ENCODE assay signal across 27 cellular contexts in the genomic region with DNA sequence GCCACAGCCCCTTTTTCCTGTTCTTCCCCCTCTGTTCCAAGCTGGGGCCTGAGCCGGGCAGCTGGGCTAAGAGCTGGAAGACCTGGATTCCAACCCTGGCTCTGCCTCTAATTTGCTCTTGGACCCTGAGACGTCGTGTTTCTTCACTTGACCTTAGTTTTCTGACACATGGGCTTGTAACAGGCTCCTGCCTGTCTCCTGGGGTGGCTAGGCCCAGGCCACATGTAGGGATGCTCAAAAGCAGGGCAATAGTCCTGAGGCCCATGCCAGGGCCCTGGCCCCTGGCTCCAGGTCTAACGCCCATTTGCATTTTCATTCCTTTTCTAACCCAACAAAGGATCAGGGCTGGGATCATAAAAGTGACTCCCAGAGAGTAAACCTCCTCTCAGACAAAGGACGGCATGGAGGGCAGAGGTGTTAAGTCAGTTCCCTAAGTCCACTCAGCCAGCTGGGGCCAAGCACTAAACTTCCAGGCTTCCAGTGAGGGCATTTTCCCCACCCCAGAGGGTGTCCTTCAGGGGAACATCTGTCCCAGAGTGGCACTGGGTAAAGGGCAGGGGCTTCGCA.
"Had no signal": no experiment of that assay in that cellular context is flagged by ENCODE, and none has a peak within 500 bp of the region (broad histone marks: within the 10 kb centered on the region; RNA-seq: fewer than 3 reads in every experiment).

No MANE protein-coding gene starts in this region.

- H3K9me3 Mint-ChIP-seq: activated naive CD4-positive, alpha-beta T cell treated with anti-CD3 and anti-CD28 coated beads, Interleukin-2, amount 50 U/mL, for 72 hours; activated T-helper 2 cell treated with anti-CD3 and anti-CD28 coated beads, Interferon-gamma antibody, Interleukin-2, Interleukin-4, amounts not matched to agents 10 μg/mL and 5 μg/mL and 100 μg/mL, durations not matched to agents 14 hours and 24 hours and 36 hours; naive thymus-derived CD8-positive, alpha-beta T cell; stimulated activated naive CD8-positive, alpha-beta T cell treated with anti-CD3 and anti-CD28 coated beads, Interleukin-15, Interleukin-2, amounts not matched to agents 100 ng/mL and 50 ng/mL, for 24 hours; T-helper 2 cell treated with Interferon-gamma antibody and Interleukin-4, amounts not matched to agents 5 μg/mL and 100 μg/mL, for 36 hours had no signal

- H3K4me1 ChIP-seq: breast epithelium, pancreas had no signal

- H3K4me3 ChIP-seq: breast epithelium, esophagus squamous epithelium, heart right ventricle, lower lobe of right lung, pancreas, psoas muscle, right atrium auricular region, smooth muscle cell, thoracic aorta had no signal

- H3K27me3 Mint-ChIP-seq: activated CD4-positive, alpha-beta T cell treated with anti-CD3 and anti-CD28 coated beads for 36 hours; naive thymus-derived CD8-positive, alpha-beta T cell had no signal

- ATAC-seq: activated CD4-positive, alpha-beta T cell treated with anti-CD3 and anti-CD28 coated beads for 36 hours; activated naive CD4-positive, alpha-beta T cell treated with anti-CD3 and anti-CD28 coated beads, Interleukin-2, amount 50 U/mL, for 72 hours; heart right ventricle; left lobe of liver; lower lobe of right lung; naive thymus-derived CD8-positive, alpha-beta T cell; pancreas; psoas muscle had no signal

- H3K27ac ChIP-seq: breast epithelium, epithelial cell of prostate, esophagus squamous epithelium, heart right ventricle, lower lobe of right lung, pancreas, psoas muscle, right atrium auricular region, thoracic aorta had no signal

- H3K9me3 ChIP-seq: breast epithelium, esophagus squamous epithelium, heart right ventricle, lower lobe of right lung, pancreas, psoas muscle, right atrium auricular region, thoracic aorta had no signal

- H3K4me3 Mint-ChIP-seq: activated CD4-positive, alpha-beta T cell treated with anti-CD3 and anti-CD28 coated beads for 36 hours; naive thymus-derived CD8-positive, alpha-beta T cell; stimulated activated naive CD8-positive, alpha-beta T cell treated with anti-CD3 and anti-CD28 coated beads, Interleukin-15, Interleukin-2, amounts not matched to agents 100 ng/mL and 50 ng/mL, for 24 hours; T-helper 2 cell treated with Interferon-gamma antibody and Interleukin-4, amounts not matched to agents 5 μg/mL and 100 μg/mL, for 36 hours had no signal

- H3K36me3 ChIP-seq: breast epithelium, esophagus squamous epithelium, heart right ventricle, lower lobe of right lung, pancreas, right atrium auricular region, thoracic aorta had no signal

- H3K36me3 Mint-ChIP-seq: activated naive CD4-positive, alpha-beta T cell treated with anti-CD3 and anti-CD28 coated beads, Interleukin-2, amount 50 U/mL, for 72 hours; naive thymus-derived CD8-positive, alpha-beta T cell had no signal

- H3K27ac Mint-ChIP-seq: activated CD4-positive, alpha-beta T cell treated with anti-CD3 and anti-CD28 coated beads for 36 hours; activated T-helper 2 cell treated with anti-CD3 and anti-CD28 coated beads, Interferon-gamma antibody, Interleukin-2, Interleukin-4, amounts not matched to agents 10 μg/mL and 5 μg/mL and 100 μg/mL, durations not matched to agents 14 hours and 24 hours and 36 hours; naive thymus-derived CD8-positive, alpha-beta T cell; stimulated activated naive CD8-positive, alpha-beta T cell treated with anti-CD3 and anti-CD28 coated beads, Interleukin-15, Interleukin-2, amounts not matched to agents 100 ng/mL and 50 ng/mL, for 24 hours; T-helper 2 cell treated with Interferon-gamma antibody and Interleukin-4, amounts not matched to agents 5 μg/mL and 100 μg/mL, for 36 hours had no signal

- DNase-seq: activated CD4-positive, alpha-beta T cell treated with anti-CD3 and anti-CD28 coated beads for 36 hours; activated CD4-positive, alpha-beta T cell treated with anti-CD3 and anti-CD28 coated beads, Interleukin-2, amount 50 U/mL, for 4 hours; activated CD4-positive, CD25-positive, alpha-beta regulatory T cell; activated CD8-positive, alpha-beta memory T cell treated with anti-CD3 and anti-CD28 coated beads, Interleukin-2, amount 50 U/mL, for 4 hours; activated naive CD4-positive, alpha-beta T cell; activated T-cell treated with anti-CD3 and anti-CD28 coated beads, Interleukin-2, amount 50 U/mL, for 1 hour; central memory CD4-positive, alpha-beta T cell; esophagus squamous epithelium; heart right ventricle; kidney glomerular epithelial cell; lower lobe of right lung; mesenchymal stem cell; naive thymus-derived CD8-positive, alpha-beta T cell; pancreas; T-helper 1 cell; trophoblast cell had no signal

- H3K27me3 ChIP-seq: breast epithelium, esophagus squamous epithelium, pancreas, right atrium auricular region had no signal
